ENCODE assay signal across 26 cellular contexts in the genomic region with DNA sequence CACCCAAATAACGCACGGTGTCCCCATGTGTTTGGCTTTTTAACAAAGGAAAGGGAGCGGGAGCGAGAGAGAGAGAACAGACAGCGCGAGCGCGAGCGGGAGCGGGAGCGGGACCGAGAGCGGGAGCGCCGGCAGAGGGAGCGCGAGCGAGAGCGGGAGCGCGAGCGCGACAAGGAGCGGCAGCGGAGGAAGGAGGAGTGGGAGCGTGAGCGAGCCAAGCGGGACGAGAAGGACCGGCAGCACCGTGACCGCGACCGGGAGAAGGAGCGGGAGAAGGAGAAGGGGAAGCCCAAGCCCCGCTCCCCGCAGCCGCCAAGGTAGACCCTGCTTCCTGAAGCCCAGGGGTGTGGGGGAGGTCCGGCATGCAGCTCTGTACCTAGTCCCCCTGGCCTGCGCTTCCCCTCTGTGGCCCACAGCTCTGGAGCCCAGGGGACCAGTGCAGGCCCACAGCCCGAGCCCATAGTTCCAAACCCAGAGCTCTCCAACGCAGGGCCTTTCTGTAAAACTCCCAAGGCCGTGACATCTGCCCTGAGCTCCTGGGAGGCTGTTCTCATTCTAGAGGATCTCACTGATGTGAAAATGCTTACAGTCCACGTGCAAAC. TPM values are rescaled to one million over a fixed set of nuclear protein-coding genes. Genes with fewer than 3 reads are reported as not detected.
DNase-seq lines count a peak whose midpoint lies in the region; ATAC-seq and TF ChIP-seq lines count a peak whose summit lies in the region.
"Had no signal": no experiment of that assay in that cellular context is flagged by ENCODE, and none has a peak within 500 bp of the region (broad histone marks: within the 10 kb centered on the region; RNA-seq: fewer than 3 reads in every experiment).

No MANE protein-coding gene starts in this region.

- no peak for TF ChIP-seq CTCF in activated CD8-positive, alpha-beta T cell treated with anti-CD3 and anti-CD28 coated beads for 36 hours (IDR thresholded peaks at IDR 0.05)

- H3K27ac Mint-ChIP-seq in activated CD8-positive, alpha-beta T cell treated with anti-CD3 and anti-CD28 coated beads for 36 hours: no peak overlapping the region
- H3K27ac Mint-ChIP-seq: dendritic cell treated with granulocyte-macrophage colony-stimulating factor and Interleukin-4, amounts not matched to agents 40 ng/mL and 50 ng/mL, for 4 days had no signal

- no peak overlapping the region for H3K4me3 Mint-ChIP-seq in activated CD8-positive, alpha-beta T cell treated with anti-CD3 and anti-CD28 coated beads for 36 hours
- H3K4me3 Mint-ChIP-seq: CD14-positive monocyte; dendritic cell treated with granulocyte-macrophage colony-stimulating factor and Interleukin-4, amounts not matched to agents 40 ng/mL and 50 ng/mL, for 4 days; T-helper 1 cell treated with Interleukin-12 subunit alpha and Interleukin-12 subunit beta and Interleukin-4 antibody, amounts not matched to agents 30 μg/mL and 1 μg/mL, for 36 hours had no signal

- CTCF ChIA-PET in activated CD8-positive, alpha-beta T cell treated with anti-CD3 and anti-CD28 coated beads for 36 hours (lab: Charles Lee): no interaction called here

- ATAC-seq in HG03432 (IDR thresholded peaks at IDR 0.05; ENCODE audit: unreplicated experiment): no peak
- ATAC-seq in GM21526 (IDR thresholded peaks at IDR 0.05; ENCODE audit: low FRiP score, unreplicated experiment): no peak
- no peak for ATAC-seq in HG03175 (IDR thresholded peaks at IDR 0.05; ENCODE audit: unreplicated experiment)
- no peak for ATAC-seq in activated CD8-positive, alpha-beta T cell treated with anti-CD3 and anti-CD28 coated beads for 36 hours
- ATAC-seq: heart right ventricle, lower lobe of right lung had no signal

- H3K36me3 ChIP-seq in H7 (replicated peaks; ENCODE audit: control insufficient read depth, insufficient read depth, low read length): peaks cover 5% of the 10 kb centered on the region

- DNase-seq in H7 (peak; percentile 95), cerebellar cortex (ENCODE audit: low spot score) (peak; percentile 39), iPS-NIHi11 (ENCODE audit: low spot score) (peak; percentile 88), putamen (ENCODE audit: low spot score) (peak; percentile 16)
- no peak for DNase-seq in activated CD8-positive, alpha-beta T cell treated with anti-CD3 and anti-CD28 coated beads for 36 hours
- DNase-seq: activated CD4-positive, alpha-beta T cell treated with anti-CD3 and anti-CD28 coated beads, Interleukin-2, amount 50 U/mL, for 1 hour; activated CD8-positive, alpha-beta memory T cell treated with anti-CD3 and anti-CD28 coated beads, Interleukin-2, amount 50 U/mL, for 4 hours; activated effector memory CD4-positive, alpha-beta T cell treated with anti-CD3 and anti-CD28 coated beads, Interleukin-2, amount 50 U/mL, for 16 hours; heart right ventricle; KBM-7; lower lobe of right lung; NCI-H1694 treated with DMSO at 0.1 percent for 48 hours; NCI-H69; RPMI8226; sigmoid colon; stimulated activated CD4-positive, alpha-beta T cell treated with anti-CD3 and anti-CD28 coated beads, Interleukin-15, amount 100 ng/mL, for 24 hours; stimulated activated CD8-positive, alpha-beta memory T cell treated with anti-CD3 and anti-CD28 coated beads, Interleukin-4, amount 100 ng/mL, for 48 hours had no signal

- H3K27me3 Mint-ChIP-seq in activated CD8-positive, alpha-beta T cell treated with anti-CD3 and anti-CD28 coated beads for 36 hours: no peaks in the 10 kb centered on the region
- H3K27me3 Mint-ChIP-seq: dendritic cell treated with granulocyte-macrophage colony-stimulating factor and Interleukin-4, amounts not matched to agents 40 ng/mL and 50 ng/mL, for 4 days had no signal

- no peaks in the 10 kb centered on the region for H3K9me3 Mint-ChIP-seq in activated CD8-positive, alpha-beta T cell treated with anti-CD3 and anti-CD28 coated beads for 36 hours
- H3K9me3 Mint-ChIP-seq: CD14-positive monocyte; dendritic cell treated with granulocyte-macrophage colony-stimulating factor and Interleukin-4, amounts not matched to agents 40 ng/mL and 50 ng/mL, for 4 days; T-helper 1 cell treated with Interleukin-12 subunit alpha and Interleukin-12 subunit beta and Interleukin-4 antibody, amounts not matched to agents 30 μg/mL and 1 μg/mL, for 36 hours had no signal

- no peaks in the 10 kb centered on the region for H3K27me3 ChIP-seq in H7 (ENCODE audit: control insufficient read depth, insufficient read depth, low read length)
- H3K27me3 ChIP-seq: heart right ventricle, sigmoid colon, vagina had no signal

- intact Hi-C loops in activated CD8-positive, alpha-beta T cell treated with anti-CD3 and anti-CD28 coated beads for 36 hours (cut with micrococcal nuclease): no loop called here

- H3K4me3 ChIP-seq in H7 (ENCODE audit: insufficient read depth, low read depth, low read length): peak overlapping the region; percentile 19
- H3K4me3 ChIP-seq: heart right ventricle, lower lobe of right lung, sigmoid colon, vagina had no signal

- POLR2A ChIA-PET in activated CD8-positive, alpha-beta T cell treated with anti-CD3 and anti-CD28 coated beads for 36 hours (lab: Charles Lee): no interaction called here

- H3K4me1 Mint-ChIP-seq in activated CD8-positive, alpha-beta T cell treated with anti-CD3 and anti-CD28 coated beads for 36 hours (ENCODE audit: low read depth): no peaks in the 10 kb centered on the region

- peaks cover 14% of the 10 kb centered on the region for H3K36me3 Mint-ChIP-seq in activated CD8-positive, alpha-beta T cell treated with anti-CD3 and anti-CD28 coated beads for 36 hours (ENCODE audit: low read depth)

RNA-seq across cellular contexts. Expression of gene IL17C, which starts 27.1 kb away (rescaled TPM):
- 0.14 and 0.30 TPM in 2 replicates for total RNA-seq in H7 (2014; rRNA removed; shearing (Covaris generic))
- under 1 TPM in 1 of 2 experiments, not detected in 1; 0.31 TPM for total RNA-seq in activated CD8-positive, alpha-beta T cell treated with anti-CD3 and anti-CD28 coated beads for 36 hours
- total RNA-seq: H4, heart right ventricle, lower lobe of right lung, sigmoid colon, subcutaneous adipose tissue, vagina had no signal

RNA-seq across cellular contexts. Expression of gene CYBA, which starts 39.5 kb away (rescaled TPM):
- total RNA-seq in H7 (2014; rRNA removed; shearing (Covaris generic)): 199 and 215 TPM in 2 replicates
- 100 to 1,000 TPM; 230 to 236 TPM for total RNA-seq in activated CD8-positive, alpha-beta T cell treated with anti-CD3 and anti-CD28 coated beads for 36 hours
- total RNA-seq: H4 had no signal

RNA-seq across cellular contexts. Expression of gene ZC3H18, which starts 41.1 kb away (rescaled TPM):
- total RNA-seq in H7 (2014; rRNA removed; shearing (Covaris generic)): 19.5 and 20.0 TPM in 2 replicates
- total RNA-seq in activated CD8-positive, alpha-beta T cell treated with anti-CD3 and anti-CD28 coated beads for 36 hours: 10 to 100 TPM; 67.7 to 73.5 TPM

RNA-seq across cellular contexts. Expression of gene MVD, which starts 51.6 kb away (rescaled TPM):
- 98.8 and 100 TPM in 2 replicates for total RNA-seq in H7 (2014; rRNA removed; shearing (Covaris generic))
- total RNA-seq in activated CD8-positive, alpha-beta T cell treated with anti-CD3 and anti-CD28 coated beads for 36 hours: 10 to 100 TPM; 83.1 to 89.9 TPM
